Comparison of ENCODE assay signal across 21 cellular contexts in genomic region chr18:48862116-48862515, GRCh38.
A peak's percentile ranks its signal among the peaks of the same experiment; 100 is the strongest.
DNase-seq lines count a peak whose midpoint lies in the region; ATAC-seq and TF ChIP-seq lines count a peak whose summit lies in the region.
"Had no signal": no experiment of that assay in that cellular context is flagged by ENCODE, and none has a peak within 500 bp of the region (broad histone marks: within the 10 kb centered on the region; RNA-seq: fewer than 3 reads in every experiment).

No MANE protein-coding gene starts in this region.

- no peak overlapping the region for H3K4ac ChIP-seq in mesenchymal stem cell (ENCODE audit: low read depth in 1 of 2, low read length in 2 of 2)

- H3K9me3 Mint-ChIP-seq in activated T-helper 17 cell treated with anti-CD3 and anti-CD28 coated beads, Interleukin-2, amount 50 U/mL, for 72 hours: no peaks in the 10 kb centered on the region
- no peaks in the 10 kb centered on the region for H3K9me3 Mint-ChIP-seq in activated T-helper 1 cell treated with anti-CD3 and anti-CD28 coated beads, Interleukin-12 subunit alpha, Interleukin-12 subunit beta, Interleukin-2, Interleukin-4 antibody, amounts not matched to agents 30 ng/mL and 10 ng/mL and 1 ng/mL, durations not matched to agents 14 hours and 24 hours and 36 hours

- H3K4me3 ChIP-seq in choroid plexus epithelial cell (ENCODE audit: low read depth, low read length) (no peak overlapping the region), mesenchymal stem cell (ENCODE audit: insufficient read depth in 1 of 2, low read depth in 1 of 2, low read length in 2 of 2) (no peak overlapping the region), smooth muscle cell (no peak overlapping the region)
- H3K4me3 ChIP-seq: PC-9, right lobe of liver had no signal

- no peaks in the 10 kb centered on the region for H4K20me1 ChIP-seq in smooth muscle cell (ENCODE audit: low read depth)

- no peak overlapping the region for H2BK15ac ChIP-seq in mesenchymal stem cell (ENCODE audit: low read depth, poor library complexity, severe bottlenecking)

- H3K27ac ChIP-seq in mesenchymal stem cell (ENCODE audit: low read length, poor library complexity, severe bottlenecking): no peak overlapping the region
- peak overlapping the region; percentile 87 for H3K27ac ChIP-seq in smooth muscle cell (ENCODE audit: low read depth)
- H3K27ac ChIP-seq: HL-60, PC-9, right lobe of liver had no signal

- no peak for TF ChIP-seq CTCF in choroid plexus epithelial cell (conservative IDR thresholded peaks at IDR 0.05; ENCODE audit: low read depth, low read length)
- TF ChIP-seq CTCF in smooth muscle cell (IDR thresholded peaks at IDR 0.05; ENCODE audit: borderline replicate concordance, insufficient read depth, poor library complexity, severe bottlenecking): no peak

- H3K27me3 ChIP-seq in mesenchymal stem cell (ENCODE audit: control insufficient read depth in 1 of 2, insufficient read depth in 1 of 2, low read length in 2 of 2) (no peaks in the 10 kb centered on the region), smooth muscle cell (ENCODE audit: low read depth) (no peaks in the 10 kb centered on the region)
- H3K27me3 ChIP-seq: right lobe of liver had no signal

- H3K9me3 ChIP-seq in mesenchymal stem cell (ENCODE audit: control insufficient read depth, low read length) (peaks cover 3% of the 10 kb centered on the region), smooth muscle cell (replicated peaks; ENCODE audit: low read depth) (no peaks in the 10 kb centered on the region)
- H3K9me3 ChIP-seq: right lobe of liver had no signal

- no peaks in the 10 kb centered on the region for H3K79me1 ChIP-seq in mesenchymal stem cell (replicated peaks; ENCODE audit: low read length, poor library complexity, severe bottlenecking)

- H3K18ac ChIP-seq in mesenchymal stem cell (ENCODE audit: low read depth in 1 of 2, low read length in 2 of 2): no peak overlapping the region

- no peak overlapping the region for H3K14ac ChIP-seq in mesenchymal stem cell (ENCODE audit: low read length in 2 of 2)

- intact Hi-C loops in activated T-helper 1 cell treated with anti-CD3 and anti-CD28 coated beads, Interleukin-12 subunit alpha, Interleukin-12 subunit beta, Interleukin-2, Interleukin-4 antibody, amounts not matched to agents 30 ng/mL and 10 ng/mL and 1 ng/mL, durations not matched to agents 14 hours and 24 hours and 36 hours (cut with micrococcal nuclease): no loop called here

- no peaks in the 10 kb centered on the region for H3K27me3 Mint-ChIP-seq in activated T-helper 17 cell treated with anti-CD3 and anti-CD28 coated beads, Interleukin-2, amount 50 U/mL, for 72 hours
- no peaks in the 10 kb centered on the region for H3K27me3 Mint-ChIP-seq in activated T-helper 1 cell treated with anti-CD3 and anti-CD28 coated beads, Interleukin-12 subunit alpha, Interleukin-12 subunit beta, Interleukin-2, Interleukin-4 antibody, amounts not matched to agents 30 ng/mL and 10 ng/mL and 1 ng/mL, durations not matched to agents 14 hours and 24 hours and 36 hours (ENCODE audit: insufficient read depth)

- no peaks in the 10 kb centered on the region for H3K36me3 Mint-ChIP-seq in activated T-helper 17 cell treated with anti-CD3 and anti-CD28 coated beads, Interleukin-2, amount 50 U/mL, for 72 hours (ENCODE audit: low read depth)
- no peaks in the 10 kb centered on the region for H3K36me3 Mint-ChIP-seq in activated T-helper 1 cell treated with anti-CD3 and anti-CD28 coated beads, Interleukin-12 subunit alpha, Interleukin-12 subunit beta, Interleukin-2, Interleukin-4 antibody, amounts not matched to agents 30 ng/mL and 10 ng/mL and 1 ng/mL, durations not matched to agents 14 hours and 24 hours and 36 hours (ENCODE audit: low read depth)
- H3K36me3 Mint-ChIP-seq: activated naive CD4-positive, alpha-beta T cell treated with anti-CD3 and anti-CD28 coated beads, Interleukin-2, amount 10 ng/mL, durations not matched to agents 7 days and 5 days had no signal

- H2AFZ ChIP-seq in mesenchymal stem cell (ENCODE audit: low read depth, low read length) (no peak overlapping the region), smooth muscle cell (ENCODE audit: low read depth) (no peak overlapping the region)
- H2AFZ ChIP-seq: PC-9 had no signal

- H2AK5ac ChIP-seq in mesenchymal stem cell (ENCODE audit: low read length, severe bottlenecking): peak overlapping the region; percentile 33

- DNase-seq in choroid plexus epithelial cell (ENCODE audit: low read depth): peak; percentile 72
- no peak for DNase-seq in mesenchymal stem cell
- no peak for DNase-seq in smooth muscle cell (lab: John Stamatoyannopoulos, UW; ENCODE audit: unreplicated experiment)
- no peak for DNase-seq in activated T-helper 1 cell treated with anti-CD3 and anti-CD28 coated beads, Interleukin-12 subunit alpha, Interleukin-12 subunit beta, Interleukin-2, Interleukin-4 antibody, amounts not matched to agents 30 ng/mL and 10 ng/mL and 1 ng/mL, durations not matched to agents 14 hours and 24 hours and 36 hours (ENCODE audit: low spot score)
- no peak for DNase-seq in NCI-H510A treated with DMSO at 0.1 percent for 48 hours (lab: John Stamatoyannopoulos, UW)
- DNase-seq: activated CD4-positive, alpha-beta T cell treated with anti-CD3 and anti-CD28 coated beads for 4 hours; activated naive CD4-positive, alpha-beta T cell treated with anti-CD3 and anti-CD28 coated beads, Interleukin-2, amount 10 ng/mL, durations not matched to agents 7 days and 5 days; activated T-cell treated with anti-CD3 and anti-CD28 coated beads, Interleukin-2, amount 50 U/mL, for 48 hours; GOT3; NCI-H1092 treated with DMSO at 0.1 percent for 48 hours; NCI-H2081; NCI-H446; occipital lobe; PC-9; right lobe of liver had no signal

- no peak overlapping the region for H4K8ac ChIP-seq in mesenchymal stem cell (ENCODE audit: low read length)

- H3K23ac ChIP-seq in mesenchymal stem cell (ENCODE audit: low read length in 2 of 2): no peak overlapping the region

- H2BK5ac ChIP-seq in mesenchymal stem cell (ENCODE audit: low read depth, low read length, poor library complexity, severe bottlenecking): no peak overlapping the region

- H3K79me2 ChIP-seq in smooth muscle cell (ENCODE audit: low read depth): peaks cover 13% of the 10 kb centered on the region

- peak overlapping the region; percentile 32 for H3K27ac Mint-ChIP-seq in activated T-helper 17 cell treated with anti-CD3 and anti-CD28 coated beads, Interleukin-2, amount 50 U/mL, for 72 hours
- H3K27ac Mint-ChIP-seq in activated T-helper 1 cell treated with anti-CD3 and anti-CD28 coated beads, Interleukin-12 subunit alpha, Interleukin-12 subunit beta, Interleukin-2, Interleukin-4 antibody, amounts not matched to agents 30 ng/mL and 10 ng/mL and 1 ng/mL, durations not matched to agents 14 hours and 24 hours and 36 hours: no peak overlapping the region
- H3K27ac Mint-ChIP-seq: activated naive CD4-positive, alpha-beta T cell treated with anti-CD3 and anti-CD28 coated beads, Interleukin-2, amount 10 ng/mL, durations not matched to agents 7 days and 5 days had no signal

- H3F3A ChIP-seq in smooth muscle cell (ENCODE audit: low read depth): peaks cover 17% of the 10 kb centered on the region

- H3K36me3 ChIP-seq in mesenchymal stem cell (ENCODE audit: control insufficient read depth in 1 of 2, insufficient read depth in 2 of 2, low read depth in 1 of 2, low read length in 2 of 2): peaks cover 30 to 50% of the 10 kb centered on the region in 2 experiments
- no peaks in the 10 kb centered on the region for H3K36me3 ChIP-seq in smooth muscle cell (ENCODE audit: low read depth)

- WGBS in mesenchymal stem cell: 77% methylated on average over 15 of the region's 15 CpGs
- 58% methylated on average over 15 of the region's 15 CpGs for WGBS in smooth muscle cell (ENCODE audit: low lambda C conversion rate)

- no peak overlapping the region for H3K9ac ChIP-seq in mesenchymal stem cell (ENCODE audit: low read length)
- peak overlapping the region; percentile 22 for H3K9ac ChIP-seq in smooth muscle cell (ENCODE audit: low read depth)

- ATAC-seq in activated T-helper 17 cell treated with anti-CD3 and anti-CD28 coated beads, Interleukin-2, amount 50 U/mL, for 72 hours (replicated peaks): no peak
- no peak for ATAC-seq in HG03280 (IDR thresholded peaks at IDR 0.05; ENCODE audit: unreplicated experiment)
- no peak for ATAC-seq in HG02678 (IDR thresholded peaks at IDR 0.05; ENCODE audit: unreplicated experiment)
- ATAC-seq: HepG2, right lobe of liver had no signal

- H2BK12ac ChIP-seq in mesenchymal stem cell (ENCODE audit: low read length in 2 of 2): no peak overlapping the region

- no peak overlapping the region for H4K91ac ChIP-seq in mesenchymal stem cell (ENCODE audit: low read length)

- H3K4me1 ChIP-seq in mesenchymal stem cell (ENCODE audit: control insufficient read depth, insufficient read depth, low read depth, low read length) (peaks cover 42% of the 10 kb centered on the region), smooth muscle cell (ENCODE audit: low read depth) (peaks cover 33% of the 10 kb centered on the region)
- H3K4me1 ChIP-seq: right lobe of liver had no signal

- peaks cover 6% of the 10 kb centered on the region for H3K4me1 Mint-ChIP-seq in activated T-helper 17 cell treated with anti-CD3 and anti-CD28 coated beads, Interleukin-2, amount 50 U/mL, for 72 hours
- H3K4me1 Mint-ChIP-seq in activated T-helper 1 cell treated with anti-CD3 and anti-CD28 coated beads, Interleukin-12 subunit alpha, Interleukin-12 subunit beta, Interleukin-2, Interleukin-4 antibody, amounts not matched to agents 30 ng/mL and 10 ng/mL and 1 ng/mL, durations not matched to agents 14 hours and 24 hours and 36 hours (ENCODE audit: low read depth): peaks cover 4% of the 10 kb centered on the region
- H3K4me1 Mint-ChIP-seq: activated naive CD4-positive, alpha-beta T cell treated with anti-CD3 and anti-CD28 coated beads, Interleukin-2, amount 10 ng/mL, durations not matched to agents 7 days and 5 days had no signal

- H3K4me2 ChIP-seq in mesenchymal stem cell (ENCODE audit: low read length, poor library complexity, severe bottlenecking): no peak overlapping the region
- peak overlapping the region; percentile 26 for H3K4me2 ChIP-seq in smooth muscle cell
- H3K4me2 ChIP-seq: PC-9 had no signal

- H3K4me3 Mint-ChIP-seq in activated T-helper 17 cell treated with anti-CD3 and anti-CD28 coated beads, Interleukin-2, amount 50 U/mL, for 72 hours: no peak overlapping the region
- H3K4me3 Mint-ChIP-seq in activated T-helper 1 cell treated with anti-CD3 and anti-CD28 coated beads, Interleukin-12 subunit alpha, Interleukin-12 subunit beta, Interleukin-2, Interleukin-4 antibody, amounts not matched to agents 30 ng/mL and 10 ng/mL and 1 ng/mL, durations not matched to agents 14 hours and 24 hours and 36 hours: no peak overlapping the region
- H3K4me3 Mint-ChIP-seq: activated naive CD4-positive, alpha-beta T cell treated with anti-CD3 and anti-CD28 coated beads, Interleukin-2, amount 10 ng/mL, durations not matched to agents 7 days and 5 days; CD14-positive monocyte had no signal

- H2BK120ac ChIP-seq in mesenchymal stem cell (ENCODE audit: low read depth, low read length): no peak overlapping the region
